ENCODE assay signal across 15 cellular contexts in the genomic region with DNA sequence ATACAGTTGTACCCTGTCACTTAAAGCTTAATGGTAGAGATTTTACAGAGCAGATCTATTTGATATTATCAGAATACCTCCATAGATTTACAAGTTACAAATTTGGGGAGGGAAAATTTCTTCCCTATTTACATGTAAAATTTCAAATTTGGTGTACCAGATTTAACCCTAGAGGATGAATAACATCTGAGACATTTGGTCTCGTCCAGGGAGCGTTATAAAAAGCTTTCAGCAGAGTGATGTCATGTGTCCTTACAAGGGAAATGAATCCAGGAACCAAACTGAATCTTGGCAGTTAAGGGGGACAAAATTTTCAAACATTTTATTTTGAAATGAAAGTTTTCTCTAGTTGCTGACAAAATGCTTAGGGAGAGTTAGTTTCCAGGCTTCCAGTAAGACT. TPM values are rescaled to one million over a fixed set of nuclear protein-coding genes. Genes with fewer than 3 reads are reported as not detected.
DNase-seq lines count a peak whose midpoint lies in the region; TF ChIP-seq lines count a peak whose summit lies in the region.
"Had no signal": no experiment of that assay in that cellular context is flagged by ENCODE, and none has a peak within 500 bp of the region (broad histone marks: within the 10 kb centered on the region; RNA-seq: fewer than 3 reads in every experiment).

No MANE protein-coding gene starts in this region.

- no peak overlapping the region for H3K4me3 ChIP-seq in fibroblast of pulmonary artery (replicated peaks; ENCODE audit: low read depth, low read length)
- H3K4me3 ChIP-seq: SJCRH30 had no signal

- TF ChIP-seq CTCF in fibroblast of pulmonary artery (IDR thresholded peaks at IDR 0.05; ENCODE audit: low read length, missing control alignments): no peak

- DNase-seq in EH (ENCODE audit: low read depth) (peak; percentile 28), HCEC 1CT (peak; percentile 51), SK-N-DZ (ENCODE audit: low spot score) (peak; percentile 18), fibroblast of pulmonary artery (ENCODE audit: low read depth) (peak; percentile 55), NCI-H187 treated with DMSO at 0.1 percent for 48 hours (lab: John Stamatoyannopoulos, UW) (no peak), ACHN (no peak)
- DNase-seq in central memory CD4-positive, alpha-beta T cell: no peak
- DNase-seq: C1 segment of cervical spinal cord, DMS 273 treated with DMSO at 0.1 percent for 48 hours, NCI-H1436, NCI-H2081 treated with DMSO at 0.1 percent for 48 hours, NCI-H226, NCI-H69, SJCRH30, SW 1271 had no signal

- in situ Hi-C loops in ACHN (cut with HindIII; ENCODE audit: low pct_ligation_motif_present, low pct_unique_long_range_greater_than_20kb, low sequenced_read_pairs): no loop called here

RNA-seq across cellular contexts. Expression of a gene that starts 4.4 kb away (rescaled TPM):
- polyA plus RNA-seq in SK-N-DZ (2014; cell fraction: cytosol; rRNA removed): 18.0 and 26.2 TPM in 2 replicates
- polyA plus RNA-seq in SK-N-DZ (2014; cell fraction: nucleus; rRNA removed): 14.4 and 14.6 TPM in 2 replicates

Comparison
In these comparisons a context has a peak if more than half of its experiments do, and no peak if none do; other contexts are left out.
1. DNase-seq: peak in EH (single experiment), HCEC 1CT (single experiment), SK-N-DZ (single experiment) and fibroblast of pulmonary artery (single experiment); none in central memory CD4-positive, alpha-beta T cell (single experiment), NCI-H187 treated with DMSO at 0.1 percent for 48 hours (single experiment) and ACHN (single experiment).